Comparison of ENCODE assay signal across 11 cellular contexts in genomic region chr15:52221730-52222129, GRCh38. TPM values are rescaled to one million over a fixed set of nuclear protein-coding genes. Genes with fewer than 3 reads are reported as not detected.
DNase-seq lines count a peak whose midpoint lies in the region; ATAC-seq, FAIRE-seq and TF ChIP-seq lines count a peak whose summit lies in the region.
"Had no signal": no experiment of that assay in that cellular context is flagged by ENCODE, and none has a peak within 500 bp of the region (broad histone marks: within the 10 kb centered on the region; RNA-seq: fewer than 3 reads in every experiment).

No MANE protein-coding gene starts in this region.

- TF ChIP-seq RAD21 in GM12878 (IDR thresholded peaks at IDR 0.05; ENCODE audit: insufficient read depth, low read depth, low read length), result no peak

- POLR2A ChIA-PET in GM12878 (lab: Charles Lee), result no interaction called here

- in situ Hi-C loops in GM12878 (cut with MboI), result no loop called here

- H3K9me3 ChIP-seq in GM12878 (replicated peaks; ENCODE audit: control insufficient read depth, insufficient read depth, low read length), result no peaks in the 10 kb centered on the region
- H3K9me3 ChIP-seq in left ventricle myocardium inferior (replicated peaks), result no peaks in the 10 kb centered on the region

- no peak for TF ChIP-seq CTCF in GM12864 (IDR thresholded peaks at IDR 0.05; ENCODE audit: low read depth, low read length, missing control alignments)
- no peak for TF ChIP-seq CTCF in GM12878 (IDR thresholded peaks at IDR 0.05 in 2 of 3, conservative IDR thresholded peaks at IDR 0.05 in 1 of 3; ENCODE audit: control insufficient read depth in 2 of 3, extremely low read depth in 1 of 3, insufficient read depth in 1 of 3, low read depth in 3 of 3, low read length in 3 of 3)
- no peak for TF ChIP-seq CTCF in left ventricle myocardium inferior (IDR thresholded peaks at IDR 0.05; ENCODE audit: borderline replicate concordance)

- H3K4me2 ChIP-seq in GM12878 (ENCODE audit: control insufficient read depth, insufficient read depth), result peak overlapping the region; percentile 92

- ATAC-seq in GM19397 (IDR thresholded peaks at IDR 0.05; ENCODE audit: unreplicated experiment) (peak; percentile 68), HG03432 (IDR thresholded peaks at IDR 0.05; ENCODE audit: unreplicated experiment) (peak; percentile 77), GM12878 (peak; percentile 81)
- ATAC-seq: left ventricle myocardium superior had no signal

- H3K4me1 ChIP-seq in GM12878 (ENCODE audit: control insufficient read depth, insufficient read depth, low read length) (peaks cover 26% of the 10 kb centered on the region), left ventricle myocardium inferior (no peaks in the 10 kb centered on the region)

- H3K36me3 ChIP-seq in GM12878 (ENCODE audit: control insufficient read depth in 2 of 2, insufficient read depth in 2 of 2, low read length in 1 of 2) (no peaks in the 10 kb centered on the region), left ventricle myocardium inferior (peaks cover 8% of the 10 kb centered on the region)

- no peak for TF ChIP-seq EP300 in GM12878 (IDR thresholded peaks at IDR 0.05; ENCODE audit: borderline replicate concordance in 1 of 2, control insufficient read depth in 1 of 2, low read depth in 2 of 2, low read length in 2 of 2)

- no peak for DNase-seq in GM12864 (ENCODE audit: low read depth)
- no peak for DNase-seq in GM12878 (ENCODE audit: low read depth, low spot score)
- no peak for DNase-seq in left ventricle myocardium inferior
- no peak for DNase-seq in NCI-H748 treated with DMSO at 0.1 percent for 48 hours (lab: John Stamatoyannopoulos, UW)
- no peak for DNase-seq in frontal cortex (ENCODE audit: low spot score in 2 of 2)
- no peak for DNase-seq in HT-29 (ENCODE audit: low spot score)
- DNase-seq: cerebellar nuclear complex, left ventricle myocardium superior, NCI-H2029 treated with DMSO at 0.1 percent for 48 hours had no signal

- no peaks in the 10 kb centered on the region for H3K79me2 ChIP-seq in GM12878 (ENCODE audit: control insufficient read depth, insufficient read depth, low read length)

- H3K4me3 ChIP-seq in GM12864 (ENCODE audit: low read depth, low read length) (peak overlapping the region; percentile 45), GM12878 (peak overlapping the region; percentile 49), left ventricle myocardium inferior (no peak overlapping the region)

- no peak for TF ChIP-seq POLR2A in GM12878 (IDR thresholded peaks at IDR 0.05; ENCODE audit: low read depth, low read length)

- intact Hi-C loops in GM12878 (cut with micrococcal nuclease; ENCODE audit: unreplicated experiment) (loop anchor here (5.0 kb wide), 1 partner anchor 239 kb away; no protein-coding TSS in a partner anchor), left ventricle myocardium inferior (cut with micrococcal nuclease) (no loop called here)

- H2AFZ ChIP-seq in GM12878 (ENCODE audit: control insufficient read depth, low read depth, low read length), result peak overlapping the region; percentile 59

- RAD21 ChIA-PET in GM12878 (lab: Charles Lee; ENCODE audit: unreplicated experiment), result interaction anchor here (0.6 to 2.8 kb wide), 10 partner anchors 11 to 124 kb away, joined by 3 to 16 read pairs (median 5); no protein-coding TSS in a partner anchor

- CTCF ChIA-PET in GM12878 (lab: Yijun Ruan, JAX), result interaction anchor here (0.8 to 13.5 kb wide), 10 partner anchors 10 to 514 kb away, joined by 3 to 235 read pairs (median 4); partner anchors contain the start of gene GNB5

- FAIRE-seq in GM12878 (lab: Jason Lieb, UNC) (peak; percentile 83), frontal cortex (lab: Jason Lieb, UNC) (no peak)

- no peaks in the 10 kb centered on the region for H4K20me1 ChIP-seq in GM12878 (ENCODE audit: control insufficient read depth, insufficient read depth)

- WGBS in GM12878 (ENCODE audit: insufficient coverage, insufficient replicate concordance, low lambda C conversion rate, missing lambda C conversion rate), result 0% methylated on average over 5 of the region's 5 CpGs

- H3K27me3 ChIP-seq in GM12878 (replicated peaks in 1 of 2; ENCODE audit: control insufficient read depth in 2 of 2, insufficient read depth in 2 of 2, low read length in 1 of 2) (no peaks in the 10 kb centered on the region), left ventricle myocardium inferior (ENCODE audit: low read depth) (no peaks in the 10 kb centered on the region)

- no TSS peak for BruUV-seq in GM12878 (replicated peaks; lab: Mats Ljungman, UMichigan)

- SMC1A ChIA-PET in GM12878 (lab: Charles Lee; ENCODE audit: uncharacterized antibody, unreplicated experiment), result interaction anchor here (0.9 to 7.4 kb wide), 7 partner anchors 11 to 490 kb away, joined by 3 to 80 read pairs (median 5); no protein-coding TSS in a partner anchor

- peak overlapping the region; percentile 68 for H3K9ac ChIP-seq in GM12878 (ENCODE audit: control insufficient read depth, insufficient read depth, low read length)

- H3K27ac ChIP-seq in GM12878 (ENCODE audit: control insufficient read depth, insufficient read depth) (peak overlapping the region; percentile 74), left ventricle myocardium inferior (replicated peaks) (no peak overlapping the region)

TF ChIP-seq in GM12878, 131 proteins besides CTCF, POLR2A, EP300 and RAD21:
- TF ChIP-seq, protein P1, sequence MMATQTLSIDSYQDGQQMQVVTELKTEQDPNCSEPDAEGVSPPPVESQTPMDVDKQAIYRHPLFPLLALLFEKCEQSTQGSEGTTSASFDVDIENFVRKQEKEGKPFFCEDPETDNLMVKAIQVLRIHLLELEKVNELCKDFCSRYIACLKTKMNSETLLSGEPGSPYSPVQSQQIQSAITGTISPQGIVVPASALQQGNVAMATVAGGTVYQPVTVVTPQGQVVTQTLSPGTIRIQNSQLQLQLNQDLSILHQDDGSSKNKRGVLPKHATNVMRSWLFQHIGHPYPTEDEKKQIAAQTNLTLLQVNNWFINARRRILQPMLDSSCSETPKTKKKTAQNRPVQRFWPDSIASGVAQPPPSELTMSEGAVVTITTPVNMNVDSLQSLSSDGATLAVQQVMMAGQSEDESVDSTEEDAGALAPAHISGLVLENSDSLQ (IDR thresholded peaks at IDR 0.05), result peak; percentile 60
- TF ChIP-seq CBX5 (IDR thresholded peaks at IDR 0.05; ENCODE audit: low read depth), result no peak
- TF ChIP-seq POU2F2 (IDR thresholded peaks at IDR 0.05; ENCODE audit: borderline replicate concordance, low read depth, low read length), result peak; percentile 66; the same call in 1 of the 3 replicates
- TF ChIP-seq RUNX3 (IDR thresholded peaks at IDR 0.05; ENCODE audit: low read length), result peak; percentile 52; the same call in 1 of the 2 replicates

RNA-seq across cellular contexts. Expression of gene GNB5, which starts 30.5 kb away (rescaled TPM):
- total RNA-seq in GM12878 (2013; cell fraction: nucleolus; rRNA removed), result 24.0 and 28.5 TPM in 2 replicates
- 16.8 and 18.4 TPM in 2 replicates for total RNA-seq in GM12878 (2014; rRNA removed)
- 10.0 and 10.4 TPM in 2 replicates for total RNA-seq in GM12878 (2014; rRNA removed; fragmentation: Illumina TruSeq; extraction: Trizol)
- 16.8 and 16.9 TPM in 2 replicates for total RNA-seq in GM12878 (2021)
- 6.4 TPM for polyA plus RNA-seq in GM12878 (2011; ENCODE audit: low read depth)
- polyA plus RNA-seq in GM12878 (2011; rRNA removed), result 11.3 and 14.6 TPM in 2 replicates
- polyA plus RNA-seq in GM12878 (2011; cell fraction: cytosol; rRNA removed), result 17.2 and 19.4 TPM in 2 replicates
- polyA plus RNA-seq in GM12878 (2011; cell fraction: nucleus; rRNA removed), result 10.7 and 15.2 TPM in 2 replicates
- polyA plus RNA-seq in GM12878 (2012), result 10.1 and 11.5 TPM in 2 replicates
- 10.4 and 10.6 TPM in 2 replicates for polyA plus RNA-seq in GM12878 (2014; fragmentation: Illumina TruSeq; extraction: Trizol)
- 1 to 10 TPM; 2.4 to 4.7 TPM for polyA plus RNA-seq in GM12878 (2014; fragmentation: Nextera tagmentation; extraction: Ambion mirVana)
- 15.8 and 15.9 TPM in 2 replicates for polyA plus RNA-seq in GM12878 (2014; rRNA removed)
- polyA plus RNA-seq in GM12878 (2016; fragmentation: Nextera tagmentation; extraction: Ambion mirVana), result 10 to 100 TPM; 23.4 to 25.9 TPM
- polyA minus RNA-seq in GM12878 (2011; rRNA and poly(A)+ RNA removed), result 19.8 and 21.5 TPM in 2 replicates
- polyA minus RNA-seq in GM12878 (2011; cell fraction: cytosol; rRNA and poly(A)+ RNA removed), result 5.9 and 9.5 TPM in 2 replicates
- 8.0 and 14.6 TPM in 2 replicates for polyA minus RNA-seq in GM12878 (2011; cell fraction: nucleus; rRNA and poly(A)+ RNA removed)
- total RNA-seq in left ventricle myocardium inferior, result 10.5 TPM
- total RNA-seq in frontal cortex, result 34.2 TPM
- 25.2 and 32.8 TPM in 2 replicates for total RNA-seq in HT-29 (2014; rRNA removed; shearing (Covaris generic))
